ENCODE assay signal across 20 cellular contexts in genomic region chr13:111926501-111927180, GRCh38.
DNase-seq lines count a peak whose midpoint lies in the region; ATAC-seq and TF ChIP-seq lines count a peak whose summit lies in the region.
"Had no signal": no experiment of that assay in that cellular context is flagged by ENCODE, and none has a peak within 500 bp of the region (broad histone marks: within the 10 kb centered on the region; RNA-seq: fewer than 3 reads in every experiment).

No MANE protein-coding gene starts in this region.

- H3K9me3 Mint-ChIP-seq in type B pancreatic cell = no peaks in the 10 kb centered on the region
- H3K9me3 Mint-ChIP-seq: CD8-positive, alpha-beta T cell had no signal

- no peak overlapping the region for H3K4me3 Mint-ChIP-seq in type B pancreatic cell
- H3K4me3 Mint-ChIP-seq: CD8-positive, alpha-beta T cell; HFFc6 had no signal

- DNase-seq in NCI-H187 (lab: John Stamatoyannopoulos, UW) (peak; percentile 38 to 45), NCI-H187 treated with DMSO at 0.1 percent for 48 hours (lab: John Stamatoyannopoulos, UW) (no peak), NCI-H345 treated with DMSO at 0.1 percent for 48 hours (lab: John Stamatoyannopoulos, UW; ENCODE audit: unreplicated experiment) (peak; percentile 67), left lobe of liver (ENCODE audit: low spot score) (peak; percentile 11), type B pancreatic cell (ENCODE audit: extremely low spot score, unreplicated experiment) (peak; percentile 45)
- DNase-seq: AML-193; C1 segment of cervical spinal cord; CD8-positive, alpha-beta T cell; H7; HFFc6; KG1; NCI-H1105; NCI-H146; NCI-H2081 treated with DMSO at 0.1 percent for 48 hours; NCI-H526 treated with DMSO at 0.1 percent for 48 hours; NK-92 treated with Interleukin-12 subunit alpha and Interleukin-12 subunit beta, amount 100 ng/mL, for 24 hours; SHP77 treated with DMSO at 0.1 percent for 48 hours; SW 1271 had no signal

- H3K36me3 Mint-ChIP-seq in type B pancreatic cell = no peaks in the 10 kb centered on the region
- H3K36me3 Mint-ChIP-seq: CD8-positive, alpha-beta T cell had no signal

- no peak overlapping the region for H3K27ac Mint-ChIP-seq in type B pancreatic cell
- H3K27ac Mint-ChIP-seq: CD8-positive, alpha-beta T cell; HFFc6 had no signal

- H3K4me1 Mint-ChIP-seq in type B pancreatic cell (ENCODE audit: unreplicated experiment) = no peaks in the 10 kb centered on the region

- ATAC-seq in left lobe of liver (no peak), HG02759 (IDR thresholded peaks at IDR 0.05; ENCODE audit: unreplicated experiment) (no peak), GM19023 (IDR thresholded peaks at IDR 0.05; ENCODE audit: unreplicated experiment) (no peak)
- ATAC-seq: CD8-positive, alpha-beta T cell had no signal

- H3K27me3 Mint-ChIP-seq in type B pancreatic cell = peaks cover 31% of the 10 kb centered on the region

- no peak for TF ChIP-seq CTCF in type B pancreatic cell (conservative IDR thresholded peaks at IDR 0.05)
